ENCODE assay signal across 8 cellular contexts in the genomic region with DNA sequence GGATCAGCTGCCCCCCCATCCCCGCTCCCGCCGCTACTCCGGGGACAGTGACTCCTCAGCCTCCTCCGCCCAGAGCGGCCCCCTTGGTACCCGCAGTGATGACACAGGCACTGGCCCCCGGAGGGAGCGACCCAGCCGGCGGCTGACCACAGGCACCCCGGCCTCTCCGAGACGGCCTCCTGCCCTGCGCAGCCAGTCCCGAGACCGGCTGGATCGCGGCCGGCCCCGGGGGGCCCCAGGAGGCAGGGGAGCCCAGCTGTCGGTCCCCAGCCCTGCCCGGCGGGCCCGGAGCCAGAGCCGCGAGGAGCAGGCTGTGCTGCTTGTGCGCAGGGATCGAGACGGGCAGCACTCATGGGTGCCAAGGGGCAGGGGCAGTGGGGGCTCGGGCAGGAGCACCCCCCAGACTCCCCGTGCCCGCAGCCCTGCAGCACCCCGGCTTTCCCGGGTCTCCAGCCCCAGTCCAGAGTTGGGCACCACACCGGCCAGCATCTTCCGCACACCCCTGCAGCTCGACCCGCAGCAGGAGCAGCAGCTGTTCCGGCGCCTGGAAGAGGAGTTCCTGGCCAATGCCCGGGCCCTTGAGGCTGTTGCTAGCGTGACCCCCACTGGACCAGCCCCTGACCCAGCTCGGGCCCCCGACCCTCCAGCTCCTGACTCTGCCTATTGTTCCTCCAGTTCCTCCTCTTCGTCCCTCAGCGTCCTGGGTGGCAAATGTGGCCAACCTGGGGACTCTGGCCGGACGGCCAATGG. TPM values are rescaled to one million over a fixed set of nuclear protein-coding genes. Genes with fewer than 3 reads are reported as not detected.
DNase-seq lines count a peak whose midpoint lies in the region; ATAC-seq and TF ChIP-seq lines count a peak whose summit lies in the region.

No MANE protein-coding gene starts in this region.

- H3K27ac ChIP-seq in 22Rv1 (peak overlapping the region; percentile 47; the same call in 1 of the 2 replicates), HCT116 (ENCODE audit: low read depth, low read length) (peak overlapping the region; percentile 35; the same call in 1 of the 2 replicates), neuronal stem cell (replicated peaks; ENCODE audit: low read length) (no peak overlapping the region)

- POLR2A ChIA-PET in HCT116 (lab: Charles Lee): interaction anchor here (0.8 kb wide), 1 partner anchor 9 kb away, joined by 3 read pairs; no protein-coding TSS in a partner anchor

- H3K36me3 Mint-ChIP-seq in endothelial cell (ENCODE audit: low read depth, unreplicated experiment): peaks cover 31% of the 10 kb centered on the region

- H2AK5ac ChIP-seq in neuronal stem cell (ENCODE audit: low read depth, low read length): peak overlapping the region; percentile 89

- peak overlapping the region; percentile 54 for H2BK15ac ChIP-seq in neuronal stem cell (ENCODE audit: low read length)

- H3K9ac ChIP-seq in HCT116 (ENCODE audit: low read length) (peak overlapping the region; percentile 48; the same call in 1 of the 2 replicates), neuronal stem cell (ENCODE audit: low read depth, low read length, poor library complexity) (peak overlapping the region; percentile 36)

- peak overlapping the region; percentile 76 for H2BK12ac ChIP-seq in neuronal stem cell (ENCODE audit: low read length)

- H2AFZ ChIP-seq in HCT116 (ENCODE audit: low read depth, low read length, poor library complexity, severe bottlenecking) (no peak overlapping the region), neuronal stem cell (ENCODE audit: low read length) (peak overlapping the region; percentile 15)

- peak overlapping the region; percentile 92 for H3K18ac ChIP-seq in neuronal stem cell (ENCODE audit: low read length)

- intact Hi-C loops in HCT116 (cut with micrococcal nuclease): no loop called here

- no peaks in the 10 kb centered on the region for H3K9me3 Mint-ChIP-seq in endothelial cell (ENCODE audit: unreplicated experiment)

- H3K4me3 ChIP-seq in HCT116 (replicated peaks in 1 of 2; ENCODE audit: low read depth in 1 of 2, low read length in 2 of 2): no peak overlapping the region
- H3K4me3 ChIP-seq in neuronal stem cell (ENCODE audit: low read length in 2 of 2): no peak overlapping the region

- H3K4ac ChIP-seq in neuronal stem cell (ENCODE audit: low read length): no peak overlapping the region

- H3K79me2 ChIP-seq in HCT116 (ENCODE audit: insufficient read depth, low read length): peaks cover 7% of the 10 kb centered on the region; the same call in 1 of the 2 replicates

- peak overlapping the region; percentile 82 for H3K27ac Mint-ChIP-seq in endothelial cell (ENCODE audit: unreplicated experiment)

- peak overlapping the region; percentile 61 for H3K23ac ChIP-seq in neuronal stem cell (ENCODE audit: low read depth, low read length, poor library complexity)

- peak overlapping the region; percentile 47 for H2BK5ac ChIP-seq in neuronal stem cell (ENCODE audit: low read length)

- H3K4me1 ChIP-seq in HCT116 (ENCODE audit: control insufficient read depth in 1 of 2, insufficient read depth in 2 of 2, low read length in 2 of 2) (peaks cover 26 to 46% of the 10 kb centered on the region in 2 experiments), neuronal stem cell (ENCODE audit: control insufficient read depth in 2 of 2, insufficient read depth in 1 of 2, low read depth in 1 of 2, low read length in 2 of 2) (peaks cover 22 to 28% of the 10 kb centered on the region in 2 donors)

- H3K9me3 ChIP-seq in HCT116 (ENCODE audit: control insufficient read depth in 1 of 2, insufficient read depth in 1 of 2, low read depth in 1 of 2, low read length in 2 of 2) (no peaks in the 10 kb centered on the region), neuronal stem cell (replicated peaks in 1 of 2; ENCODE audit: control insufficient read depth in 2 of 2, insufficient read depth in 1 of 2, low read depth in 1 of 2, low read length in 2 of 2) (peaks cover 0 to 8% of the 10 kb centered on the region in 2 donors)

- peaks cover 39% of the 10 kb centered on the region for H3K4me1 Mint-ChIP-seq in endothelial cell (ENCODE audit: unreplicated experiment)

- DNase-seq in HCT116 (ENCODE audit: low read depth, low spot score): no peak
- no peak for DNase-seq in endothelial cell (ENCODE audit: low spot score)
- DNase-seq in neuronal stem cell (ENCODE audit: low spot score): no peak
- no peak for DNase-seq in activated CD4-positive, alpha-beta T cell treated with anti-CD3 and anti-CD28 coated beads for 48 hours
- no peak for DNase-seq in stimulated activated CD4-positive, alpha-beta T cell treated with anti-CD3 and anti-CD28 coated beads, Interleukin-15, amount 100 ng/mL, for 24 hours

- TF ChIP-seq CTCF in 22Rv1 (IDR thresholded peaks at IDR 0.05) (no peak), HCT116 (IDR thresholded peaks at IDR 0.05 in 2 of 3, conservative IDR thresholded peaks at IDR 0.05 in 1 of 3; ENCODE audit: borderline replicate concordance in 1 of 3, insufficient read depth in 1 of 3, low read depth in 2 of 3, low read length in 2 of 3) (no peak), endothelial cell (IDR thresholded peaks at IDR 0.05; ENCODE audit: unreplicated experiment) (no peak)

- H3K79me1 ChIP-seq in neuronal stem cell (ENCODE audit: low read depth, low read length): peaks cover 4% of the 10 kb centered on the region

- H3K9me2 ChIP-seq in HCT116 (ENCODE audit: insufficient read depth): no peaks in the 10 kb centered on the region

- no peaks in the 10 kb centered on the region for H3K36me3 ChIP-seq in HCT116 (ENCODE audit: control insufficient read depth in 1 of 2, insufficient read depth in 2 of 2, low read length in 2 of 2)
- no peaks in the 10 kb centered on the region for H3K36me3 ChIP-seq in neuronal stem cell (replicated peaks in 1 of 2; ENCODE audit: control insufficient read depth in 2 of 2, insufficient read depth in 2 of 2, low read length in 2 of 2)

- no peak for TF ChIP-seq POLR2A in HCT116 (IDR thresholded peaks at IDR 0.05; ENCODE audit: borderline replicate concordance, extremely low read depth, insufficient read depth, insufficient read length)

- CTCF ChIA-PET in HCT116 (lab: Charles Lee): interaction anchor here (0.9 to 1.0 kb wide), 3 partner anchors 9 to 33 kb away, joined by 3 to 4 read pairs (median 3); no protein-coding TSS in a partner anchor

- no peaks in the 10 kb centered on the region for H3K27me3 ChIP-seq in HCT116 (ENCODE audit: insufficient read depth, low read length)
- peaks cover 32 to 40% (median 37%) of the 10 kb centered on the region in 3 experiments for H3K27me3 ChIP-seq in neuronal stem cell (ENCODE audit: control insufficient read depth in 3 of 3, insufficient read depth in 3 of 3, low read depth in 1 of 3, low read length in 3 of 3)

- no TSS peak for BruUV-seq in HCT116 (replicated peaks; lab: Mats Ljungman, UMichigan)

- H4K8ac ChIP-seq in neuronal stem cell (ENCODE audit: low read depth, low read length): no peak overlapping the region

- peak overlapping the region; percentile 65 for H3K4me3 Mint-ChIP-seq in endothelial cell (ENCODE audit: unreplicated experiment)

- peak overlapping the region; percentile 66 for H3K4me2 ChIP-seq in HCT116 (ENCODE audit: low read length)
- no peak overlapping the region for H3K4me2 ChIP-seq in neuronal stem cell (ENCODE audit: insufficient read depth, low read length, poor library complexity, severe bottlenecking)

- H4K91ac ChIP-seq in neuronal stem cell (ENCODE audit: low read depth, low read length, poor library complexity): peak overlapping the region; percentile 81

- no peak for TF ChIP-seq RAD21 in HCT116 (IDR thresholded peaks at IDR 0.05; ENCODE audit: low read depth)

- peaks cover 31% of the 10 kb centered on the region for H3K27me3 Mint-ChIP-seq in endothelial cell (ENCODE audit: unreplicated experiment)

- peak overlapping the region; percentile 51 for H3K14ac ChIP-seq in neuronal stem cell (ENCODE audit: low read length)

- ATAC-seq in HCT116 (no peak), GM18868 (IDR thresholded peaks at IDR 0.05; ENCODE audit: unreplicated experiment) (no peak), HG03097 (IDR thresholded peaks at IDR 0.05; ENCODE audit: low FRiP score, unreplicated experiment) (no peak)

- no CpG with 5 or more reads among the region's 49 CpGs for WGBS in neuronal stem cell (ENCODE audit: extremely low coverage in 2 of 2, insufficient read length in 2 of 2, insufficient replicate concordance in 1 of 2), 2 donors

- H4K20me1 ChIP-seq in HCT116 (ENCODE audit: insufficient read depth): no peaks in the 10 kb centered on the region

- RAD21 ChIA-PET in HCT116 (lab: Charles Lee; ENCODE audit: low non-redundant PET in 1 of 2, low total read pairs in 2 of 2, uncharacterized antibody in 2 of 2, unreplicated experiment in 2 of 2): no interaction called here

- H2BK120ac ChIP-seq in neuronal stem cell (ENCODE audit: low read depth, low read length): peak overlapping the region; percentile 40

TF ChIP-seq in HCT116, 20 proteins besides CTCF, POLR2A, EP300 and RAD21:
- TF ChIP-seq, protein P1, sequence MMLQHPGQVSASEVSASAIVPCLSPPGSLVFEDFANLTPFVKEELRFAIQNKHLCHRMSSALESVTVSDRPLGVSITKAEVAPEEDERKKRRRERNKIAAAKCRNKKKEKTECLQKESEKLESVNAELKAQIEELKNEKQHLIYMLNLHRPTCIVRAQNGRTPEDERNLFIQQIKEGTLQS (IDR thresholded peaks at IDR 0.05): no peak
- TF ChIP-seq SRF (IDR thresholded peaks at IDR 0.05; ENCODE audit: low read depth): no peak
- no peak for TF ChIP-seq POLR2AphosphoS5 (IDR thresholded peaks at IDR 0.05; ENCODE audit: low read depth, low read length)
- TF ChIP-seq EZH2phosphoT487 (IDR thresholded peaks at IDR 0.05; ENCODE audit: borderline replicate concordance): no peak

RNA-seq across cellular contexts. Expression of a gene that starts 3.9 kb away (rescaled TPM):
- 0.96 TPM for total RNA-seq in HCT116 (2021; ENCODE audit: unreplicated experiment)
- polyA plus RNA-seq in HCT116 (2012): 0.70 and 0.73 TPM in 2 replicates
- 30.1 TPM for total RNA-seq in endothelial cell (ENCODE audit: unreplicated experiment)
- 0.56 TPM for polyA plus RNA-seq in neuronal stem cell (2013, experiment 1 of 2)
- polyA plus RNA-seq in neuronal stem cell (2013, experiment 2 of 2): 0.53 TPM

RNA-seq across cellular contexts. Expression of a gene that starts 5.2 kb away (rescaled TPM):
- 29.4 TPM for total RNA-seq in HCT116 (2021; ENCODE audit: unreplicated experiment)
- 21.6 and 22.7 TPM in 2 replicates for polyA plus RNA-seq in HCT116 (2012)
- 33.6 TPM for total RNA-seq in endothelial cell (ENCODE audit: unreplicated experiment)
- polyA plus RNA-seq in neuronal stem cell (2013, experiment 1 of 2): 7.7 TPM
- 7.4 TPM for polyA plus RNA-seq in neuronal stem cell (2013, experiment 2 of 2)

RNA-seq across cellular contexts. Expression of a gene that starts 43.6 kb away (rescaled TPM):
- total RNA-seq in HCT116 (2021; ENCODE audit: unreplicated experiment) (335 TPM), endothelial cell (ENCODE audit: unreplicated experiment) (307 TPM)
- polyA plus RNA-seq in HCT116 (2012): 335 and 364 TPM in 2 replicates
- 271 TPM for polyA plus RNA-seq in neuronal stem cell (2013, experiment 1 of 2)
- 267 TPM for polyA plus RNA-seq in neuronal stem cell (2013, experiment 2 of 2)

RNA-seq across cellular contexts. Expression of a gene that starts 43.9 kb away (rescaled TPM):
- 30.2 TPM for total RNA-seq in HCT116 (2021; ENCODE audit: unreplicated experiment)
- 17.0 and 17.4 TPM in 2 replicates for polyA plus RNA-seq in HCT116 (2012)
- 56.5 TPM for total RNA-seq in endothelial cell (ENCODE audit: unreplicated experiment)
- polyA plus RNA-seq in neuronal stem cell (2013, experiment 1 of 2): 25.1 TPM
- 24.1 TPM for polyA plus RNA-seq in neuronal stem cell (2013, experiment 2 of 2)

Comparison
In these comparisons a context has a peak if more than half of its experiments do, and no peak if none do; other contexts are left out.
1. RNA of a gene that starts 3.9 kb away (total RNA-seq): 30.1 TPM in endothelial cell (single experiment); 0.96 TPM in HCT116 (single experiment); every median in the first group is over 10 times any median in the second.